8 cellular contexts compared by ENCODE assay signal in the genomic region with DNA sequence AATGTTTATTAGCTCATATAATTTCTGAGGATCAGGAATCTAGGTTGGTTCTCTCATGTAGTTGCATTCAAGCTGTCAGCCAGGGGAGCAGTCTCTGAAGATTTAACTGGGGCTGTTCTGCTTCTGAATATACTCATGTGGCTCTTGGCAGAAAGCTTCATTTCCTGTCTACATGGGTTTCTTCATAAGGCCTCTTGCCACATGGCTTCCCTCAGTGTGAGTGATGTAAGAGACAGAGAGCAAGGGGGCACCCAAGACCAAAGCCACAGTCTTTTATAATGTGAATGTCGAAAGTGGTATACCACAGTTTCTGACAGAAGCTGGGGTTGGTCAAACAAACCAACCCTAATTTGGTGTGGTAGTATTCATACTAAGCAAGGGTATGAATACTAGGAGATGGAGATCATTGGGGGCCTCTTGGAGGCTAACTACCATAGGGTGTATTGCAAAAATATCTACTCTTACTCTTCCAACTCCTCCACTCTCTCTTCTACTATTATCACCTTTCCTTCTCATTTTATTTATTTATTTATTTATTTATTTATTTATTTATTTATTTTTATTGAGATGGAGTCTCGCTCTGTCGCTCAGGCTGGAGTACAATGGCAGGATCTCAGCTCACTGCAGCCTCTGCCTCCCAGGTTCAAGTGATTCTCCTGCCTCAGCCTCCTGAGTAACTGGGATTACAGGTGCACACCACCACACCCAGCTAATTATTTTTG.
DNase-seq lines count a peak whose midpoint lies in the region; ATAC-seq and TF ChIP-seq lines count a peak whose summit lies in the region.

No MANE protein-coding gene starts in this region.

- DNase-seq in choroid plexus epithelial cell (ENCODE audit: low read depth) (peak; percentile 47), upper lobe of right lung (no peak), foreskin keratinocyte (no peak), cerebellar nuclear complex (lab: John Stamatoyannopoulos, UW) (no peak)
- no peak for DNase-seq in central memory CD4-positive, alpha-beta T cell

- H3K36me3 ChIP-seq in BLaER1 treated with 17β-estradiol and CSF1 and Interleukin-3, amounts not matched to agents 10 nM and 100 nM, result peaks cover 0 to 14% (median 0%) of the 10 kb centered on the region in 11 experiments; a peak in 3 of 22 replicates
- H3K36me3 ChIP-seq in upper lobe of right lung, result no peaks in the 10 kb centered on the region

- intact Hi-C loops in upper lobe of right lung (cut with DNase I), result no loop called here

- H3K9me3 ChIP-seq in BLaER1 treated with 17β-estradiol and CSF1 and Interleukin-3, amounts not matched to agents 10 nM and 100 nM (replicated peaks in 1 of 11), result peaks cover 22 to 59% (median 33%) of the 10 kb centered on the region in 11 experiments
- H3K9me3 ChIP-seq in upper lobe of right lung, result no peaks in the 10 kb centered on the region

- ATAC-seq in GM19452 (IDR thresholded peaks at IDR 0.05; ENCODE audit: unreplicated experiment) (peak; percentile 94), HG03457 (IDR thresholded peaks at IDR 0.05; ENCODE audit: unreplicated experiment) (peak; percentile 94), upper lobe of right lung (peak; percentile 85), foreskin keratinocyte (no peak)

- H3K4me3 ChIP-seq in BLaER1 treated with 17β-estradiol and CSF1 and Interleukin-3, amounts not matched to agents 10 nM and 100 nM, result peak overlapping the region in 2 of 10 experiments; percentile 7 to 17; a peak in 1 of 20 replicates
- H3K4me3 ChIP-seq in choroid plexus epithelial cell (ENCODE audit: low read depth, low read length) (no peak overlapping the region), upper lobe of right lung (no peak overlapping the region)

- TF ChIP-seq CTCF in choroid plexus epithelial cell (conservative IDR thresholded peaks at IDR 0.05; ENCODE audit: low read depth, low read length) (no peak), upper lobe of right lung (IDR thresholded peaks at IDR 0.05) (no peak), foreskin keratinocyte (conservative IDR thresholded peaks at IDR 0.05) (no peak)

- H3K4me1 ChIP-seq in BLaER1 treated with 17β-estradiol and CSF1 and Interleukin-3, amounts not matched to agents 10 nM and 100 nM, result peaks cover 21 to 82% (median 69%) of the 10 kb centered on the region in 10 experiments
- H3K4me1 ChIP-seq in upper lobe of right lung (no peaks in the 10 kb centered on the region), foreskin keratinocyte (no peaks in the 10 kb centered on the region)

- peak overlapping the region; percentile 56 to 79 (median 64); a peak in 20 of 22 replicates for H3K9ac ChIP-seq in BLaER1 treated with 17β-estradiol and CSF1 and Interleukin-3, amounts not matched to agents 10 nM and 100 nM

- peak overlapping the region; percentile 71 to 95 (median 82) for H3K27ac ChIP-seq in BLaER1 treated with 17β-estradiol and CSF1 and Interleukin-3, amounts not matched to agents 10 nM and 100 nM
- H3K27ac ChIP-seq in upper lobe of right lung (no peak overlapping the region), foreskin keratinocyte (no peak overlapping the region)

- H4K20me1 ChIP-seq in BLaER1 treated with 17β-estradiol and CSF1 and Interleukin-3, amounts not matched to agents 10 nM and 100 nM, result no peaks in the 10 kb centered on the region

- H3K27me3 ChIP-seq in BLaER1 treated with 17β-estradiol and CSF1 and Interleukin-3, amounts not matched to agents 10 nM and 100 nM, result no peaks in the 10 kb centered on the region
- H3K27me3 ChIP-seq in upper lobe of right lung, result no peaks in the 10 kb centered on the region
- H3K27me3 ChIP-seq in foreskin keratinocyte, result no peaks in the 10 kb centered on the region

- H3K4me2 ChIP-seq in BLaER1 treated with 17β-estradiol and CSF1 and Interleukin-3, amounts not matched to agents 10 nM and 100 nM, result peak overlapping the region; percentile 36 to 91 (median 75); a peak in 20 of 22 replicates

Comparison
In these comparisons a context has a peak if more than half of its experiments do, and no peak if none do; other contexts are left out.
1. H3K27ac ChIP-seq: peak in BLaER1 treated with 17β-estradiol and CSF1 and Interleukin-3, amounts not matched to agents 10 nM and 100 nM (11 of 11); none in upper lobe of right lung (single experiment) and foreskin keratinocyte (single experiment).